In the genomic region with DNA sequence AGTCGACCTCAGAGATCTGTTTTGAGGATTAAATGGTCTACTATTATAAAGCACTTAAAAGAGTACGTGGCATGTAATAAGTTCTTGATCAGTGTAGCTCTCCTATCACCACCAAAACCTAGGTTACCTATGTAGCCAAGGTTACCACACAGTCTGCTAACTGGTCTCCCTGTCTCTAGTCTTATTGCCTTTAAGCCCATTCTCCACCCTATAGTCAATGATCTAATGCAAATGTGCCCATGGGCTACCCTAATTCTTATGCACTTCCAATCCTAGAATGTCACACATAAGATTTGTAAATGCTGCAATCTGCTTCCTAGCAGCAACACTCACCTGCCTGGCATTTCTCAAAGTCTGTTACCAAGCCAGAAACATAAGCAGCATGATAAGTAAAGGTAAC, we compare ENCODE assay signal across 1 cellular context.
TF ChIP-seq lines count a peak whose summit lies in the region.

No MANE protein-coding gene starts in this region.

TF ChIP-seq in GM12878, 131 proteins besides CTCF, POLR2A, EP300 and RAD21:
- no peak for TF ChIP-seq ZNF24 (IDR thresholded peaks at IDR 0.05)
- TF ChIP-seq HCFC1 (IDR thresholded peaks at IDR 0.05; ENCODE audit: low read length) = no peak
- TF ChIP-seq PML (IDR thresholded peaks at IDR 0.05; ENCODE audit: low read length) = no peak
- TF ChIP-seq LARP7 (IDR thresholded peaks at IDR 0.05) = no peak
- no peak for TF ChIP-seq TCF12 (IDR thresholded peaks at IDR 0.05; ENCODE audit: low read depth, low read length)
- no peak for TF ChIP-seq BCL11A (IDR thresholded peaks at IDR 0.05; ENCODE audit: low read depth, low read length)
- TF ChIP-seq, protein P1, sequence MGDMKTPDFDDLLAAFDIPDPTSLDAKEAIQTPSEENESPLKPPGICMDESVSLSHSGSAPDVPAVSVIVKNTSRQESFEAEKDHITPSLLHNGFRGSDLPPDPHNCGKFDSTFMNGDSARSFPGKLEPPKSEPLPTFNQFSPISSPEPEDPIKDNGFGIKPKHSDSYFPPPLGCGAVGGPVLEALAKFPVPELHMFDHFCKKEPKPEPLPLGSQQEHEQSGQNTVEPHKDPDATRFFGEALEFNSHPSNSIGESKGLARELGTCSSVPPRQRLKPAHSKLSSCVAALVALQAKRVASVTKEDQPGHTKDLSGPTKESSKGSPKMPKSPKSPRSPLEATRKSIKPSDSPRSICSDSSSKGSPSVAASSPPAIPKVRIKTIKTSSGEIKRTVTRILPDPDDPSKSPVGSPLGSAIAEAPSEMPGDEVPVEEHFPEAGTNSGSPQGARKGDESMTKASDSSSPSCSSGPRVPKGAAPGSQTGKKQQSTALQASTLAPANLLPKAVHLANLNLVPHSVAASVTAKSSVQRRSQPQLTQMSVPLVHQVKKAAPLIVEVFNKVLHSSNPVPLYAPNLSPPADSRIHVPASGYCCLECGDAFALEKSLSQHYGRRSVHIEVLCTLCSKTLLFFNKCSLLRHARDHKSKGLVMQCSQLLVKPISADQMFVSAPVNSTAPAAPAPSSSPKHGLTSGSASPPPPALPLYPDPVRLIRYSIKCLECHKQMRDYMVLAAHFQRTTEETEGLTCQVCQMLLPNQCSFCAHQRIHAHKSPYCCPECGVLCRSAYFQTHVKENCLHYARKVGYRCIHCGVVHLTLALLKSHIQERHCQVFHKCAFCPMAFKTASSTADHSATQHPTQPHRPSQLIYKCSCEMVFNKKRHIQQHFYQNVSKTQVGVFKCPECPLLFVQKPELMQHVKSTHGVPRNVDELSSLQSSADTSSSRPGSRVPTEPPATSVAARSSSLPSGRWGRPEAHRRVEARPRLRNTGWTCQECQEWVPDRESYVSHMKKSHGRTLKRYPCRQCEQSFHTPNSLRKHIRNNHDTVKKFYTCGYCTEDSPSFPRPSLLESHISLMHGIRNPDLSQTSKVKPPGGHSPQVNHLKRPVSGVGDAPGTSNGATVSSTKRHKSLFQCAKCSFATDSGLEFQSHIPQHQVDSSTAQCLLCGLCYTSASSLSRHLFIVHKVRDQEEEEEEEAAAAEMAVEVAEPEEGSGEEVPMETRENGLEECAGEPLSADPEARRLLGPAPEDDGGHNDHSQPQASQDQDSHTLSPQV (IDR thresholded peaks at IDR 0.05) = no peak
- TF ChIP-seq BHLHE40 (IDR thresholded peaks at IDR 0.05; ENCODE audit: borderline replicate concordance in 1 of 2, low read depth in 2 of 2, low read length in 1 of 2) = no peak
- no peak for TF ChIP-seq CREB1 (IDR thresholded peaks at IDR 0.05; ENCODE audit: low read depth)
- no peak for TF ChIP-seq CREM (IDR thresholded peaks at IDR 0.05; ENCODE audit: low read depth)
- TF ChIP-seq, protein P2, sequence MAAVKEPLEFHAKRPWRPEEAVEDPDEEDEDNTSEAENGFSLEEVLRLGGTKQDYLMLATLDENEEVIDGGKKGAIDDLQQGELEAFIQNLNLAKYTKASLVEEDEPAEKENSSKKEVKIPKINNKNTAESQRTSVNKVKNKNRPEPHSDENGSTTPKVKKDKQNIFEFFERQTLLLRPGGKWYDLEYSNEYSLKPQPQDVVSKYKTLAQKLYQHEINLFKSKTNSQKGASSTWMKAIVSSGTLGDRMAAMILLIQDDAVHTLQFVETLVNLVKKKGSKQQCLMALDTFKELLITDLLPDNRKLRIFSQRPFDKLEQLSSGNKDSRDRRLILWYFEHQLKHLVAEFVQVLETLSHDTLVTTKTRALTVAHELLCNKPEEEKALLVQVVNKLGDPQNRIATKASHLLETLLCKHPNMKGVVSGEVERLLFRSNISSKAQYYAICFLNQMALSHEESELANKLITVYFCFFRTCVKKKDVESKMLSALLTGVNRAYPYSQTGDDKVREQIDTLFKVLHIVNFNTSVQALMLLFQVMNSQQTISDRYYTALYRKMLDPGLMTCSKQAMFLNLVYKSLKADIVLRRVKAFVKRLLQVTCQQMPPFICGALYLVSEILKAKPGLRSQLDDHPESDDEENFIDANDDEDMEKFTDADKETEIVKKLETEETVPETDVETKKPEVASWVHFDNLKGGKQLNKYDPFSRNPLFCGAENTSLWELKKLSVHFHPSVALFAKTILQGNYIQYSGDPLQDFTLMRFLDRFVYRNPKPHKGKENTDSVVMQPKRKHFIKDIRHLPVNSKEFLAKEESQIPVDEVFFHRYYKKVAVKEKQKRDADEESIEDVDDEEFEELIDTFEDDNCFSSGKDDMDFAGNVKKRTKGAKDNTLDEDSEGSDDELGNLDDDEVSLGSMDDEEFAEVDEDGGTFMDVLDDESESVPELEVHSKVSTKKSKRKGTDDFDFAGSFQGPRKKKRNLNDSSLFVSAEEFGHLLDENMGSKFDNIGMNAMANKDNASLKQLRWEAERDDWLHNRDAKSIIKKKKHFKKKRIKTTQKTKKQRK (IDR thresholded peaks at IDR 0.05; ENCODE audit: low read depth, low read length) = no peak
- no peak for TF ChIP-seq SIN3A (IDR thresholded peaks at IDR 0.05; ENCODE audit: low read depth, low read length)
- TF ChIP-seq NR2F1 (conservative IDR thresholded peaks at IDR 0.05) = no peak
- TF ChIP-seq, protein P3, sequence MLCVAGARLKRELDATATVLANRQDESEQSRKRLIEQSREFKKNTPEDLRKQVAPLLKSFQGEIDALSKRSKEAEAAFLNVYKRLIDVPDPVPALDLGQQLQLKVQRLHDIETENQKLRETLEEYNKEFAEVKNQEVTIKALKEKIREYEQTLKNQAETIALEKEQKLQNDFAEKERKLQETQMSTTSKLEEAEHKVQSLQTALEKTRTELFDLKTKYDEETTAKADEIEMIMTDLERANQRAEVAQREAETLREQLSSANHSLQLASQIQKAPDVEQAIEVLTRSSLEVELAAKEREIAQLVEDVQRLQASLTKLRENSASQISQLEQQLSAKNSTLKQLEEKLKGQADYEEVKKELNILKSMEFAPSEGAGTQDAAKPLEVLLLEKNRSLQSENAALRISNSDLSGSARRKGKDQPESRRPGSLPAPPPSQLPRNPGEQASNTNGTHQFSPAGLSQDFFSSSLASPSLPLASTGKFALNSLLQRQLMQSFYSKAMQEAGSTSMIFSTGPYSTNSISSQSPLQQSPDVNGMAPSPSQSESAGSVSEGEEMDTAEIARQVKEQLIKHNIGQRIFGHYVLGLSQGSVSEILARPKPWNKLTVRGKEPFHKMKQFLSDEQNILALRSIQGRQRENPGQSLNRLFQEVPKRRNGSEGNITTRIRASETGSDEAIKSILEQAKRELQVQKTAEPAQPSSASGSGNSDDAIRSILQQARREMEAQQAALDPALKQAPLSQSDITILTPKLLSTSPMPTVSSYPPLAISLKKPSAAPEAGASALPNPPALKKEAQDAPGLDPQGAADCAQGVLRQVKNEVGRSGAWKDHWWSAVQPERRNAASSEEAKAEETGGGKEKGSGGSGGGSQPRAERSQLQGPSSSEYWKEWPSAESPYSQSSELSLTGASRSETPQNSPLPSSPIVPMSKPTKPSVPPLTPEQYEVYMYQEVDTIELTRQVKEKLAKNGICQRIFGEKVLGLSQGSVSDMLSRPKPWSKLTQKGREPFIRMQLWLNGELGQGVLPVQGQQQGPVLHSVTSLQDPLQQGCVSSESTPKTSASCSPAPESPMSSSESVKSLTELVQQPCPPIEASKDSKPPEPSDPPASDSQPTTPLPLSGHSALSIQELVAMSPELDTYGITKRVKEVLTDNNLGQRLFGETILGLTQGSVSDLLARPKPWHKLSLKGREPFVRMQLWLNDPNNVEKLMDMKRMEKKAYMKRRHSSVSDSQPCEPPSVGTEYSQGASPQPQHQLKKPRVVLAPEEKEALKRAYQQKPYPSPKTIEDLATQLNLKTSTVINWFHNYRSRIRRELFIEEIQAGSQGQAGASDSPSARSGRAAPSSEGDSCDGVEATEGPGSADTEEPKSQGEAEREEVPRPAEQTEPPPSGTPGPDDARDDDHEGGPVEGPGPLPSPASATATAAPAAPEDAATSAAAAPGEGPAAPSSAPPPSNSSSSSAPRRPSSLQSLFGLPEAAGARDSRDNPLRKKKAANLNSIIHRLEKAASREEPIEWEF (IDR thresholded peaks at IDR 0.05; ENCODE audit: insufficient replicate concordance, low read depth, low read length) = no peak
- TF ChIP-seq SMARCA5 (IDR thresholded peaks at IDR 0.05) = no peak
- no peak for TF ChIP-seq NFXL1 (IDR thresholded peaks at IDR 0.05; ENCODE audit: borderline replicate concordance)
- TF ChIP-seq KLF5 (IDR thresholded peaks at IDR 0.05; ENCODE audit: partially characterized antibody) = no peak
- TF ChIP-seq, protein P4, sequence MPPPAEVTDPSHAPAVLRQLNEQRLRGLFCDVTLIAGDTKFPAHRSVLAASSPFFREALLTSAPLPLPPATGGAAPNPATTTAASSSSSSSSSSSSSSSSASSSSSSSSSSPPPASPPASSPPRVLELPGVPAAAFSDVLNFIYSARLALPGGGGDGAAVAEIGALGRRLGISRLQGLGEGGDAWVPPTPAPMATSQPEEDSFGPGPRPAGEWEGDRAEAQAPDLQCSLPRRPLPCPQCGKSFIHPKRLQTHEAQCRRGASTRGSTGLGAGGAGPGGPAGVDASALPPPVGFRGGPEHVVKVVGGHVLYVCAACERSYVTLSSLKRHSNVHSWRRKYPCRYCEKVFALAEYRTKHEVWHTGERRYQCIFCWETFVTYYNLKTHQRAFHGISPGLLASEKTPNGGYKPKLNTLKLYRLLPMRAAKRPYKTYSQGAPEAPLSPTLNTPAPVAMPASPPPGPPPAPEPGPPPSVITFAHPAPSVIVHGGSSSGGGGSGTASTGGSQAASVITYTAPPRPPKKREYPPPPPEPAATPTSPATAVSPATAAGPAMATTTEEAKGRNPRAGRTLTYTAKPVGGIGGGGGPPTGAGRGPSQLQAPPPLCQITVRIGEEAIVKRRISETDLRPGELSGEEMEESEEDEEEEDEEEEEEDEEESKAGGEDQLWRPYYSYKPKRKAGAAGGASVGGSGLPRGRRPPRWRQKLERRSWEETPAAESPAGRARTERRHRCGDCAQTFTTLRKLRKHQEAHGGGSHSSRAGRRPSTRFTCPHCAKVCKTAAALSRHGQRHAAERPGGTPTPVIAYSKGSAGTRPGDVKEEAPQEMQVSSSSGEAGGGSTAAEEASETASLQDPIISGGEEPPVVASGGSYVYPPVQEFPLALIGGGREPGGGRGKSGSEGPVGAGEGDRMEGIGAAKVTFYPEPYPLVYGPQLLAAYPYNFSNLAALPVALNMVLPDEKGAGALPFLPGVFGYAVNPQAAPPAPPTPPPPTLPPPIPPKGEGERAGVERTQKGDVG (CRISPR knock-in tag; IDR thresholded peaks at IDR 0.05) = no peak
